Comparison of ENCODE assay signal across 8 cellular contexts in genomic region chr11:27497284-27497866, GRCh38. TPM values are rescaled to one million over a fixed set of nuclear protein-coding genes. Genes with fewer than 3 reads are reported as not detected.
DNase-seq lines count a peak whose midpoint lies in the region; ATAC-seq, FAIRE-seq and TF ChIP-seq lines count a peak whose summit lies in the region.

No MANE protein-coding gene starts in this region.

- no peak overlapping the region for H3K4me3 Mint-ChIP-seq in progenitor cell of endocrine pancreas (ENCODE audit: low read depth)
- H3K4me3 Mint-ChIP-seq in activated T-cell treated with anti-CD3 and anti-CD28 coated beads, Interleukin-2, amount 50 U/mL, for 4 hours, result no peak overlapping the region

- ATAC-seq in A549, result peak; percentile 50 to 79; a peak in 4 of 6 replicates
- peak; percentile 53 for ATAC-seq in GM18499 (IDR thresholded peaks at IDR 0.05; ENCODE audit: insufficient read depth, unreplicated experiment)
- ATAC-seq in HG02973 (IDR thresholded peaks at IDR 0.05; ENCODE audit: unreplicated experiment), result peak; percentile 79
- no peak for ATAC-seq in activated T-cell treated with anti-CD3 and anti-CD28 coated beads, Interleukin-2, amount 50 U/mL, for 4 hours

- CTCF ChIA-PET in A549 (lab: Yijun Ruan, JAX), result interaction anchor here (0.9 to 8.0 kb wide), 11 partner anchors 10 to 592 kb away, joined by 3 to 73 read pairs (median 3); partner anchors contain the start of gene LGR4

- DNase-seq in A549 (ENCODE audit: low read depth in 1 of 2, low spot score in 1 of 2) (peak in 1 of 2 experiments; percentile 33), NCI-H748 (lab: John Stamatoyannopoulos, UW; ENCODE audit: unreplicated experiment) (peak; percentile 57), epithelial cell of esophagus (ENCODE audit: low read depth) (peak; percentile 37), progenitor cell of endocrine pancreas (ENCODE audit: low spot score, unreplicated experiment) (no peak)
- DNase-seq in activated T-cell treated with anti-CD3 and anti-CD28 coated beads, Interleukin-2, amount 50 U/mL, for 4 hours, result no peak
- DNase-seq in activated effector memory CD4-positive, alpha-beta T cell treated with Interleukin-2 at 50 U/mL for 16 hours, result no peak

- TF ChIP-seq CTCF in A549 (IDR thresholded peaks at IDR 0.05) (peak; percentile 80), epithelial cell of esophagus (IDR thresholded peaks at IDR 0.05; ENCODE audit: insufficient read depth, low read depth, low read length, missing control alignments) (peak; percentile 33), progenitor cell of endocrine pancreas (IDR thresholded peaks at IDR 0.05; ENCODE audit: unreplicated experiment) (peak; percentile 59)

- POLR2A ChIA-PET in A549 (lab: Yijun Ruan, JAX), result no interaction called here

- H3K36me3 Mint-ChIP-seq in progenitor cell of endocrine pancreas (ENCODE audit: insufficient read depth), result peaks cover 10% of the 10 kb centered on the region
- peaks cover 23% of the 10 kb centered on the region for H3K36me3 Mint-ChIP-seq in activated T-cell treated with anti-CD3 and anti-CD28 coated beads, Interleukin-2, amount 50 U/mL, for 4 hours (ENCODE audit: insufficient read depth)

- TF ChIP-seq RAD21 in A549 (conservative IDR thresholded peaks at IDR 0.05 in 1 of 2, IDR thresholded peaks at IDR 0.05 in 1 of 2), result peak; percentile 66 to 71; a peak in 4 of 5 replicates

- H3K4me3 ChIP-seq in A549, result no peak overlapping the region
- H3K4me3 ChIP-seq in epithelial cell of esophagus (ENCODE audit: low read length), result no peak overlapping the region

- TF ChIP-seq POLR2A in A549 (IDR thresholded peaks at IDR 0.05; ENCODE audit: low read length), result no peak

- no peaks in the 10 kb centered on the region for H3K9me3 ChIP-seq in A549

- H3K27me3 Mint-ChIP-seq in progenitor cell of endocrine pancreas, result no peaks in the 10 kb centered on the region
- no peaks in the 10 kb centered on the region for H3K27me3 Mint-ChIP-seq in activated T-cell treated with anti-CD3 and anti-CD28 coated beads, Interleukin-2, amount 50 U/mL, for 4 hours (ENCODE audit: low read depth)

- H3K9me3 Mint-ChIP-seq in progenitor cell of endocrine pancreas (ENCODE audit: low read depth), result no peaks in the 10 kb centered on the region
- H3K9me3 Mint-ChIP-seq in activated T-cell treated with anti-CD3 and anti-CD28 coated beads, Interleukin-2, amount 50 U/mL, for 4 hours, result no peaks in the 10 kb centered on the region

- peaks cover 15% of the 10 kb centered on the region for H3K4me1 ChIP-seq in A549

- H3K4me2 ChIP-seq in A549, result no peak overlapping the region

- peak; percentile 67 for FAIRE-seq in A549 (lab: Jason Lieb, UNC)

- no peak overlapping the region for H3K27ac ChIP-seq in A549

- TF ChIP-seq EP300 in A549 (IDR thresholded peaks at IDR 0.05), result no peak

- H3K4me1 Mint-ChIP-seq in progenitor cell of endocrine pancreas (ENCODE audit: low read depth), result peaks cover 8% of the 10 kb centered on the region
- peaks cover 22% of the 10 kb centered on the region for H3K4me1 Mint-ChIP-seq in activated T-cell treated with anti-CD3 and anti-CD28 coated beads, Interleukin-2, amount 50 U/mL, for 4 hours (ENCODE audit: low read depth)

- peak overlapping the region; percentile 56 for H3K27ac Mint-ChIP-seq in progenitor cell of endocrine pancreas

TF ChIP-seq in A549, 52 proteins besides CTCF, POLR2A, EP300 and RAD21:
- TF ChIP-seq ESRRA (IDR thresholded peaks at IDR 0.05; ENCODE audit: borderline replicate concordance, low read length) (no peak), SMC3 (IDR thresholded peaks at IDR 0.05) (peak; percentile 50; the same call in 2 of the 3 replicates)

RNA-seq across cellular contexts. Expression of gene LIN7C, which starts 9.2 kb away (rescaled TPM):
- 21.2 and 31.0 TPM in 2 replicates for polyA plus RNA-seq in A549 (2011; rRNA removed)
- 5.5 and 6.2 TPM in 2 replicates for polyA plus RNA-seq in A549 (2012; cell fraction: cytosol; rRNA removed)
- 2.4 and 6.2 TPM in 2 replicates for polyA plus RNA-seq in A549 (2012; cell fraction: nucleus; rRNA removed)
- polyA plus RNA-seq in A549 (2017; fragmentation: RNase III; extraction: RNeasy Plus Mini Kit Qiagen cat#74134 plus additional on column Dnase treatment), result 9.0 to 10.1 TPM (median 9.7 TPM) in 3 replicates
- polyA minus RNA-seq in A549 (2011; rRNA and poly(A)+ RNA removed), result 10.5 and 11.6 TPM in 2 replicates
- total RNA-seq in progenitor cell of endocrine pancreas, result 36.5 and 38.2 TPM in 2 replicates
- total RNA-seq in activated T-cell treated with anti-CD3 and anti-CD28 coated beads, Interleukin-2, amount 50 U/mL, for 4 hours, result 10 to 100 TPM; 41.0 to 51.4 (median 44.4) TPM

RNA-seq across cellular contexts. Expression of gene LGR4, which starts 24.8 kb away (rescaled TPM):
- polyA plus RNA-seq in A549 (2011; rRNA removed) (130 and 145 TPM in 2 replicates), A549 (2017; fragmentation: RNase III; extraction: RNeasy Plus Mini Kit Qiagen cat#74134 plus additional on column Dnase treatment) (40.9 to 43.5 TPM (median 41.2 TPM) in 3 replicates)
- polyA plus RNA-seq in A549 (2012; cell fraction: cytosol; rRNA removed), result 24.3 and 35.8 TPM in 2 replicates
- polyA plus RNA-seq in A549 (2012; cell fraction: nucleus; rRNA removed), result 30.6 and 51.3 TPM in 2 replicates
- 241 and 257 TPM in 2 replicates for polyA minus RNA-seq in A549 (2011; rRNA and poly(A)+ RNA removed)
- 138 and 154 TPM in 2 replicates for total RNA-seq in progenitor cell of endocrine pancreas
- total RNA-seq in activated T-cell treated with anti-CD3 and anti-CD28 coated beads, Interleukin-2, amount 50 U/mL, for 4 hours, result under 1 TPM; 0.21 to 0.61 (median 0.57) TPM

Comparison
In these comparisons a context has a peak if more than half of its experiments do, and no peak if none do; other contexts are left out.
1. ATAC-seq: peak in A549 (2 of 2), GM18499 (single experiment) and HG02973 (single experiment); none in activated T-cell treated with anti-CD3 and anti-CD28 coated beads, Interleukin-2, amount 50 U/mL, for 4 hours (0 of 2).
2. DNase-seq: peak in NCI-H748 (single experiment) and epithelial cell of esophagus (single experiment); none in progenitor cell of endocrine pancreas (single experiment), activated T-cell treated with anti-CD3 and anti-CD28 coated beads, Interleukin-2, amount 50 U/mL, for 4 hours (single experiment) and activated effector memory CD4-positive, alpha-beta T cell treated with Interleukin-2 at 50 U/mL for 16 hours (single experiment).
3. RNA of gene LGR4, which starts 24.8 kb away (total RNA-seq): 138 to 154 TPM in progenitor cell of endocrine pancreas; 0.21 to 0.61 TPM in activated T-cell treated with anti-CD3 and anti-CD28 coated beads, Interleukin-2, amount 50 U/mL, for 4 hours; every median in the first group is over 10 times any median in the second.
4. Peak in every context shown above with its lines, with median percentiles within 50 percentile points of each other: CTCF ChIP-seq.